9 cellular contexts compared by ENCODE assay signal in the genomic region with DNA sequence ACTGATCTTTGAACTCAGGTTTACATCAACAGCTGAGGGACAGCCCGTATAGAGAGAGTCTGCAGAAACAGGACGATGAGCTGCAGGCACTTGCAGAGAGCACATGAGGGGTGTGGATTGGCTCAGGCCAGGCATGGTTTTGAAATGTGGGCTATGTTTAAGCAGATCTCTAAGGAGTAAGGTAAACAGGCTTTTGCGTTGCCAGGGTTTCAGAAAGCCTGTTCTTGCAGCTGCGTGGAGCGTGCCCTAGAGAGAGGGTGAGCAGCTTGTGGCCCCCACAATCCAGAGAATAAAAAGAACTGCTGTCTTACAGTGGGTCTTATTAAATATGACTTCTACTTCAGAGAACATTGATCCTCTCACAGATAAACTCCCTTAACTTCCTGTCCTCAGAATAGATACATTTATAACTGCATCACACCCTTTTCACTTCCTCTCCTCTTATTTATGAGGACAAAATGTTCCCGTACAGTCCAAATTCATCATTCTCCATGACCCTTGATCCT.
DNase-seq lines count a peak whose midpoint lies in the region; ATAC-seq and TF ChIP-seq lines count a peak whose summit lies in the region.
"Had no signal": no experiment of that assay in that cellular context is flagged by ENCODE, and none has a peak within 500 bp of the region (broad histone marks: within the 10 kb centered on the region; RNA-seq: fewer than 3 reads in every experiment).

No MANE protein-coding gene starts in this region.

- H3K36me3 Mint-ChIP-seq in activated naive CD4-positive, alpha-beta T cell treated with anti-CD3 and anti-CD28 coated beads, Interleukin-2, amount 50 U/mL, for 24 hours, result peaks cover 6% of the 10 kb centered on the region
- peaks cover 4% of the 10 kb centered on the region for H3K36me3 Mint-ChIP-seq in central memory CD8-positive, alpha-beta T cell (ENCODE audit: insufficient read depth)

- H3K9me3 Mint-ChIP-seq in activated naive CD4-positive, alpha-beta T cell treated with anti-CD3 and anti-CD28 coated beads, Interleukin-2, amount 50 U/mL, for 24 hours, result no peaks in the 10 kb centered on the region
- no peaks in the 10 kb centered on the region for H3K9me3 Mint-ChIP-seq in central memory CD8-positive, alpha-beta T cell

- H2AFZ ChIP-seq in PC-9, result no peak overlapping the region

- POLR2A ChIA-PET in PC-9 (lab: Charles Lee; ENCODE audit: unreplicated experiment), result no interaction called here

- peak; percentile 44 for ATAC-seq in HG03439 (IDR thresholded peaks at IDR 0.05; ENCODE audit: unreplicated experiment)
- ATAC-seq in central memory CD8-positive, alpha-beta T cell (replicated peaks; ENCODE audit: extremely low read depth, poor library complexity, severe bottlenecking), result peak; percentile 59
- ATAC-seq in upper lobe of right lung, result peak; percentile 88

- no peaks in the 10 kb centered on the region for H3F3A ChIP-seq in PC-9 (ENCODE audit: insufficient read depth, low read depth)

- no TSS peak for BruUV-seq in PC-9 (replicated peaks; lab: Mats Ljungman, UMichigan)

- H3K79me2 ChIP-seq in PC-9 (ENCODE audit: low read depth), result no peaks in the 10 kb centered on the region

- H3K27ac ChIP-seq in upper lobe of right lung (peak overlapping the region; percentile 72), PC-9 (no peak overlapping the region)

- peak overlapping the region; percentile 73 for H3K27ac Mint-ChIP-seq in activated naive CD4-positive, alpha-beta T cell treated with anti-CD3 and anti-CD28 coated beads, Interleukin-2, amount 50 U/mL, for 24 hours
- H3K27ac Mint-ChIP-seq in central memory CD8-positive, alpha-beta T cell (ENCODE audit: low read depth), result peak overlapping the region; percentile 71

- peaks cover 56% of the 10 kb centered on the region for H3K4me1 Mint-ChIP-seq in activated naive CD4-positive, alpha-beta T cell treated with anti-CD3 and anti-CD28 coated beads, Interleukin-2, amount 50 U/mL, for 24 hours
- peaks cover 20% of the 10 kb centered on the region for H3K4me1 Mint-ChIP-seq in central memory CD8-positive, alpha-beta T cell

- H4K20me1 ChIP-seq in PC-9 (ENCODE audit: insufficient read depth), result no peaks in the 10 kb centered on the region

- H3K4me1 ChIP-seq in upper lobe of right lung (no peaks in the 10 kb centered on the region), PC-9 (replicated peaks; ENCODE audit: insufficient read depth) (no peaks in the 10 kb centered on the region)

- intact Hi-C loops in upper lobe of right lung (cut with DNase I), result no loop called here
- intact Hi-C loops in PC-9 (cut with micrococcal nuclease; ENCODE audit: unreplicated experiment), result loop anchor here (5.0 to 10.0 kb wide), 2 partner anchors 196 to 859 kb away; no protein-coding TSS in a partner anchor

- CTCF ChIA-PET in PC-9 (lab: Charles Lee), result no interaction called here

- no peak overlapping the region for H3K4me3 ChIP-seq in upper lobe of right lung
- no peak overlapping the region for H3K4me3 ChIP-seq in PC-9
- H3K4me3 ChIP-seq: heart right ventricle had no signal

- peak overlapping the region; percentile 71 for H3K4me3 Mint-ChIP-seq in activated naive CD4-positive, alpha-beta T cell treated with anti-CD3 and anti-CD28 coated beads, Interleukin-2, amount 50 U/mL, for 24 hours
- H3K4me3 Mint-ChIP-seq in central memory CD8-positive, alpha-beta T cell, result peak overlapping the region; percentile 12

- DNase-seq in activated naive CD4-positive, alpha-beta T cell treated with anti-CD3 and anti-CD28 coated beads, Interleukin-2, amount 50 U/mL, for 16 hours, result no peak
- no peak for DNase-seq in central memory CD8-positive, alpha-beta T cell (ENCODE audit: low spot score in 2 of 2)
- DNase-seq in upper lobe of right lung, result peak; percentile 67
- DNase-seq in PC-9, result no peak
- no peak for DNase-seq in NCI-H128 (lab: John Stamatoyannopoulos, UW; ENCODE audit: unreplicated experiment)
- DNase-seq in UCSD-AML1 (lab: John Stamatoyannopoulos, UW; ENCODE audit: unreplicated experiment), result no peak
- DNase-seq: heart right ventricle had no signal

- TF ChIP-seq CTCF in upper lobe of right lung (IDR thresholded peaks at IDR 0.05), result no peak
- TF ChIP-seq CTCF in PC-9 (conservative IDR thresholded peaks at IDR 0.05), result no peak

- H3K9me3 ChIP-seq in upper lobe of right lung (no peaks in the 10 kb centered on the region), PC-9 (ENCODE audit: insufficient read depth, low read depth) (no peaks in the 10 kb centered on the region)

- no peaks in the 10 kb centered on the region for H3K36me3 ChIP-seq in upper lobe of right lung
- no peaks in the 10 kb centered on the region for H3K36me3 ChIP-seq in PC-9 (ENCODE audit: low read depth)
- H3K36me3 ChIP-seq: heart right ventricle had no signal

- no peaks in the 10 kb centered on the region for H3K27me3 Mint-ChIP-seq in activated naive CD4-positive, alpha-beta T cell treated with anti-CD3 and anti-CD28 coated beads, Interleukin-2, amount 50 U/mL, for 24 hours
- peaks cover 8% of the 10 kb centered on the region for H3K27me3 Mint-ChIP-seq in central memory CD8-positive, alpha-beta T cell

- H3K27me3 ChIP-seq in upper lobe of right lung (no peaks in the 10 kb centered on the region), PC-9 (ENCODE audit: insufficient read depth, low read depth) (no peaks in the 10 kb centered on the region)
- H3K27me3 ChIP-seq: heart right ventricle had no signal

- no peaks in the 10 kb centered on the region for H3K9me2 ChIP-seq in PC-9 (ENCODE audit: insufficient read depth)

- no peak overlapping the region for H3K4me2 ChIP-seq in PC-9
